In the genomic region with DNA sequence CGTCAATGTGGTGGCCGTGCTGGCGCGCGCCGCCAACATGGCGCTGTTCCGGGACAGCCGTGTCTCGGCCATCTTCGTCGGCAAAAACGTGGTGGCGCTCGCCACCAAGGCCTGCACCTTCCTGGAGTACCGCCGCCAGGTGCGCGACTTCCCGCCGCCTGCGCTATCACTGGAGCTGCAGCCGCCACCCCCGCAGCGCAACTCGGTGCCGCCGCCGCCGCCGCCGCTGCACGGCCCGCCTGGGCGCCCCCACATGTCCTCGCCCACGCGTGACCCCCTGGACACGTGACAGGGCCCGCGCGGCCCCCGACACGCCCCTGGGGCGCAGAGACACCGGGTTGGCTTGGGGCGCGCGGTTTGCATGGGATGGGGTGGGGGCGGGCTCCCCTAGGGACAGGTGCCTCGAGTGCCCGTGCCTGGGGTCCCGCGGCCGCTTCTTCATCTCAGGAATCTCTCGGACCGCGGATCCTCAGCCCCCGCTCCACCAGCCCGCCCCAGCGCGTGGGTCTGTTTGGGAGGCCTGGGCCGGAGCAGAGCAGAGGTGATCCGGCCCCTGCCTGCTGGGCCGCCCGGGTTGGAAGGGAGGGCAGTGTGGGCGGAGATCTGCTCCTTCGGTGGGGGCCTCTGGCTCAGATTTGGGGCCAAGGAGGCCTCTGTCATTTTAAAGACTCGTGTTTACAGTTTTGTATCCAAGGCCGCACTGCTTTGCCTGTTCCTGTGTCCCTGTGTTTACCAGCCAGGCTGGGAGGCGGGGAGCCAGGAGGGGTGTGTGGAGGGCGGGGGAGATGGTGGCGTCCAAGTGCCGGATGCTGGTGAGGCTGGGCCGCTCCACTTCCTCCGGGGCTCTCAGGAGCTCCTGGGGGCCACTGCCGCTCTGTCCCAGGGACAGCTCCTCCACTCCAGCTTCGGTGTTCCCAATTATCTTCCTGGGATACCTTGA, we compare ENCODE assay signal across 1 cellular context.
TF ChIP-seq lines count a peak whose summit lies in the region.

No MANE protein-coding gene starts in this region.

TF ChIP-seq in HEK293, 187 proteins besides CTCF, POLR2A, EP300 and RAD21 (continued from another document):
- TF ChIP-seq, protein P1, sequence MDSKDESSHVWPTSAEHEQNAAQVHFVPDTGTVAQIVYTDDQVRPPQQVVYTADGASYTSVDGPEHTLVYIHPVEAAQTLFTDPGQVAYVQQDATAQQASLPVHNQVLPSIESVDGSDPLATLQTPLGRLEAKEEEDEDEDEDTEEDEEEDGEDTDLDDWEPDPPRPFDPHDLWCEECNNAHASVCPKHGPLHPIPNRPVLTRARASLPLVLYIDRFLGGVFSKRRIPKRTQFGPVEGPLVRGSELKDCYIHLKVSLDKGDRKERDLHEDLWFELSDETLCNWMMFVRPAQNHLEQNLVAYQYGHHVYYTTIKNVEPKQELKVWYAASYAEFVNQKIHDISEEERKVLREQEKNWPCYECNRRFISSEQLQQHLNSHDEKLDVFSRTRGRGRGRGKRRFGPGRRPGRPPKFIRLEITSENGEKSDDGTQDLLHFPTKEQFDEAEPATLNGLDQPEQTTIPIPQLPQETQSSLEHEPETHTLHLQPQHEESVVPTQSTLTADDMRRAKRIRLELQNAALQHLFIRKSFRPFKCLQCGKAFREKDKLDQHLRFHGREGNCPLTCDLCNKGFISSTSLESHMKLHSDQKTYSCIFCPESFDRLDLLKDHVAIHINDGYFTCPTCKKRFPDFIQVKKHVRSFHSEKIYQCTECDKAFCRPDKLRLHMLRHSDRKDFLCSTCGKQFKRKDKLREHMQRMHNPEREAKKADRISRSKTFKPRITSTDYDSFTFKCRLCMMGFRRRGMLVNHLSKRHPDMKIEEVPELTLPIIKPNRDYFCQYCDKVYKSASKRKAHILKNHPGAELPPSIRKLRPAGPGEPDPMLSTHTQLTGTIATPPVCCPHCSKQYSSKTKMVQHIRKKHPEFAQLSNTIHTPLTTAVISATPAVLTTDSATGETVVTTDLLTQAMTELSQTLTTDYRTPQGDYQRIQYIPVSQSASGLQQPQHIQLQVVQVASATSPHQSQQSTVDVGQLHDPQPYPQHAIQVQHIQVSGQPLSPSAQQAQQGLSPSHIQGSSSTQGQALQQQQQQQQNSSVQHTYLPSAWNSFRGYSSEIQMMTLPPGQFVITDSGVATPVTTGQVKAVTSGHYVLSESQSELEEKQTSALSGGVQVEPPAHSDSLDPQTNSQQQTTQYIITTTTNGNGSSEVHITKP (tag by site-specific recombination; IDR thresholded peaks at IDR 0.05), result peak; percentile 68; the same call in 1 of the 2 replicates
- TF ChIP-seq ZIC2 (tag by site-specific recombination; IDR thresholded peaks at IDR 0.05), result no peak
- TF ChIP-seq ZNF510 (tag by site-specific recombination; IDR thresholded peaks at IDR 0.05; ENCODE audit: insufficient replicate concordance), result no peak
